ENCODE assay signal across 17 cellular contexts in genomic region chr4:98747659-98748091, GRCh38.
DNase-seq lines count a peak whose midpoint lies in the region; ATAC-seq and TF ChIP-seq lines count a peak whose summit lies in the region.
"Had no signal": no experiment of that assay in that cellular context is flagged by ENCODE, and none has a peak within 500 bp of the region (broad histone marks: within the 10 kb centered on the region; RNA-seq: fewer than 3 reads in every experiment).

No MANE protein-coding gene starts in this region.

- H3K27ac ChIP-seq in prostate gland, result no peak overlapping the region
- no peak overlapping the region for H3K27ac ChIP-seq in CD8-positive, alpha-beta T cell (ENCODE audit: low read depth, low read length)
- H3K27ac ChIP-seq: PC-9, psoas muscle, tibial artery had no signal

- H3K4me1 ChIP-seq in prostate gland (replicated peaks), result no peaks in the 10 kb centered on the region
- H3K4me1 ChIP-seq in CD8-positive, alpha-beta T cell (ENCODE audit: insufficient read depth, low read length), result no peaks in the 10 kb centered on the region
- H3K4me1 ChIP-seq: psoas muscle, tibial artery had no signal

- no peak for ATAC-seq in HG02571 (IDR thresholded peaks at IDR 0.05; ENCODE audit: unreplicated experiment)
- ATAC-seq in GM18867 (IDR thresholded peaks at IDR 0.05; ENCODE audit: unreplicated experiment), result no peak
- no peak for ATAC-seq in CD8-positive, alpha-beta T cell
- ATAC-seq: psoas muscle had no signal

- no peaks in the 10 kb centered on the region for H3K36me3 ChIP-seq in prostate gland
- H3K36me3 ChIP-seq in CD8-positive, alpha-beta T cell (ENCODE audit: insufficient read depth, low read length), result no peaks in the 10 kb centered on the region
- H3K36me3 ChIP-seq: tibial artery had no signal

- intact Hi-C loops in prostate gland (cut with DNase I), result no loop called here
- intact Hi-C loops in CD8-positive, alpha-beta T cell (cut with DNase I, micrococcal nuclease), result no loop called here

- no peaks in the 10 kb centered on the region for H3K36me3 Mint-ChIP-seq in CD8-positive, alpha-beta T cell
- H3K36me3 Mint-ChIP-seq: activated naive CD8-positive, alpha-beta T cell had no signal

- POLR2A ChIA-PET in CD8-positive, alpha-beta T cell (lab: Charles Lee), result no interaction called here

- 26% methylated on average over 3 of the region's 3 CpGs for WGBS in prostate gland

- H3K27me3 ChIP-seq in prostate gland (replicated peaks; ENCODE audit: insufficient read depth), result no peaks in the 10 kb centered on the region
- no peaks in the 10 kb centered on the region for H3K27me3 ChIP-seq in CD8-positive, alpha-beta T cell (ENCODE audit: insufficient read depth, low read length)
- H3K27me3 ChIP-seq: tibial artery had no signal

- no peaks in the 10 kb centered on the region for H3K4me1 Mint-ChIP-seq in CD8-positive, alpha-beta T cell (ENCODE audit: low read depth)

- no peaks in the 10 kb centered on the region for H3K9me3 ChIP-seq in prostate gland
- no peaks in the 10 kb centered on the region for H3K9me3 ChIP-seq in CD8-positive, alpha-beta T cell (ENCODE audit: low read length)
- H3K9me3 ChIP-seq: psoas muscle, tibial artery had no signal

- no peak overlapping the region for H3K4me3 Mint-ChIP-seq in CD8-positive, alpha-beta T cell
- H3K4me3 Mint-ChIP-seq: activated naive CD8-positive, alpha-beta T cell; dendritic cell treated with granulocyte-macrophage colony-stimulating factor and Interleukin-4, amounts not matched to agents 40 ng/mL and 50 ng/mL, for 4 days had no signal

- H3K9me3 Mint-ChIP-seq in CD8-positive, alpha-beta T cell, result no peaks in the 10 kb centered on the region
- H3K9me3 Mint-ChIP-seq: dendritic cell treated with granulocyte-macrophage colony-stimulating factor and Interleukin-4, amounts not matched to agents 40 ng/mL and 50 ng/mL, for 4 days had no signal

- no peak for TF ChIP-seq CTCF in prostate gland (IDR thresholded peaks at IDR 0.05)
- TF ChIP-seq CTCF in CD8-positive, alpha-beta T cell (IDR thresholded peaks at IDR 0.05), result no peak

- CTCF ChIA-PET in CD8-positive, alpha-beta T cell (lab: Charles Lee), result no interaction called here

- H3K27me3 Mint-ChIP-seq in CD8-positive, alpha-beta T cell (ENCODE audit: low read depth), result no peaks in the 10 kb centered on the region
- H3K27me3 Mint-ChIP-seq: activated naive CD8-positive, alpha-beta T cell; dendritic cell treated with granulocyte-macrophage colony-stimulating factor and Interleukin-4, amounts not matched to agents 40 ng/mL and 50 ng/mL, for 4 days had no signal

- no peak for TF ChIP-seq POLR2A in prostate gland (IDR thresholded peaks at IDR 0.05)

- no peak overlapping the region for H3K27ac Mint-ChIP-seq in CD8-positive, alpha-beta T cell
- H3K27ac Mint-ChIP-seq: activated naive CD8-positive, alpha-beta T cell; dendritic cell treated with granulocyte-macrophage colony-stimulating factor and Interleukin-4, amounts not matched to agents 40 ng/mL and 50 ng/mL, for 4 days had no signal

- DNase-seq in LHCN-M2 (ENCODE audit: low read depth) (peak; percentile 29), astrocyte of the hippocampus (ENCODE audit: low read depth, low spot score) (peak; percentile 34), kidney glomerular epithelial cell (lab: John Stamatoyannopoulos, UW) (peak; percentile 4), prostate gland (ENCODE audit: low spot score) (peak; percentile 34), NCI-H526 treated with DMSO at 0.1 percent for 48 hours (lab: John Stamatoyannopoulos, UW) (no peak)
- no peak for DNase-seq in CD8-positive, alpha-beta T cell
- DNase-seq: AML-193; NCI-H1048; PC-9; psoas muscle; stimulated activated CD4-positive, alpha-beta T cell treated with anti-CD3 and anti-CD28 coated beads, Interleukin-1b, Interleukin-23, amount 100 ng/mL, for 48 hours; SW 1271; tibial artery had no signal

- no peak overlapping the region for H3K4me3 ChIP-seq in prostate gland
- no peak overlapping the region for H3K4me3 ChIP-seq in CD8-positive, alpha-beta T cell (ENCODE audit: low read depth, low read length)
- H3K4me3 ChIP-seq: PC-9, psoas muscle, tibial artery had no signal

Comparison
In these comparisons a context has a peak if more than half of its experiments do, and no peak if none do; other contexts are left out.
1. DNase-seq: peak in LHCN-M2 (single experiment), astrocyte of the hippocampus (single experiment), kidney glomerular epithelial cell (single experiment) and prostate gland (single experiment); none in NCI-H526 treated with DMSO at 0.1 percent for 48 hours (single experiment) and CD8-positive, alpha-beta T cell (0 of 7).